32 cellular contexts compared by ENCODE assay signal in the genomic region with DNA sequence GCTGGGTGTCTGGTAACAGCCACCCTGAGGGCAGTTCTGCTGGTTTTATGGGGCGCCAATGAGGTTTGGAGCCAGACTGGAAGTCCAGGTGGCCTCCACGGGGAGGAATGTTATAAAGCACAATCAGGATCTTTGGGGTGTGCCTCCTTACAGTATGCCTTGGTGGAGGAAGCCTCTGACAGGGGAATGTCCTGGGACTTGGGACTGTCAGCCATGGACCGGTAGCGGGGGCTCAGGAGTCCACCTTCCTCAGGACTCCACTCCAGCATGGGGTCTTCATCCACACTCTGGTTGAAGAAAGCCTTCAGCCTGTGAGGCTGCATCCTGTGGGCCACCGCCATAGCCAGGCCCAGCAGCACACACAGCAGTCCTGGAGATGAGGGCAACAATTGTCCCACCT. TPM values are rescaled to one million over a fixed set of nuclear protein-coding genes. Genes with fewer than 3 reads are reported as not detected.
"Had no signal": no experiment of that assay in that cellular context is flagged by ENCODE, and none has a peak within 500 bp of the region (broad histone marks: within the 10 kb centered on the region; RNA-seq: fewer than 3 reads in every experiment).

No MANE protein-coding gene starts in this region.

- H3K4me3 Mint-ChIP-seq: mesothelial cell of epicardium; natural killer cell; nephron progenitor cell; neural progenitor cell; stimulated activated memory B cell treated with anti-CD40 and anti-IgM and Interleukin-4, amounts not matched to agents 10 μg/mL and 1 μg/mL and 100 μg/mL, for 72 hours; stimulated activated naive CD8-positive, alpha-beta T cell treated with anti-CD3 and anti-CD28 coated beads, Interleukin-15, amount 100 ng/mL, for 72 hours; type B pancreatic cell had no signal

- H3K36me3 Mint-ChIP-seq: mesothelial cell of epicardium; natural killer cell; neural progenitor cell; stimulated activated memory B cell treated with anti-CD40 and anti-IgM and Interleukin-4, amounts not matched to agents 10 μg/mL and 1 μg/mL and 100 μg/mL, for 72 hours had no signal

- H3K9ac ChIP-seq: neural progenitor cell, parathyroid adenoma had no signal

- H3K27ac ChIP-seq: left lung, neural progenitor cell, parathyroid adenoma, right atrium auricular region, right lobe of liver, tibial nerve, vagina had no signal

- H3K4me3 ChIP-seq: left lung, lung, neural progenitor cell, right atrium auricular region, right lobe of liver, tibial nerve, vagina had no signal

- DNase-seq: head of caudate nucleus; hippocampal formation; left colon; left lung; mesendoderm; naive B cell; natural killer cell; nephron progenitor cell; right lobe of liver; stimulated activated CD4-positive, alpha-beta T cell treated with anti-CD3 and anti-CD28 coated beads, Interleukin-4, amount 100 ng/mL, for 4 hours; stimulated activated CD8-positive, alpha-beta memory T cell treated with anti-CD3 and anti-CD28 coated beads, Interleukin-4, amount 100 ng/mL, for 48 hours; stimulated activated naive CD4-positive, alpha-beta T cell treated with Interleukin-2 at 50 U/mL for 16 hours; stimulated activated naive CD8-positive, alpha-beta T cell treated with anti-CD3 and anti-CD28 coated beads, Interleukin-15, amount 100 ng/mL, for 72 hours; substantia nigra had no signal

- H3K27ac Mint-ChIP-seq: mesothelial cell of epicardium; nephron progenitor cell; neural progenitor cell; stimulated activated memory B cell treated with anti-CD40 and anti-IgM and Interleukin-4, amounts not matched to agents 10 μg/mL and 1 μg/mL and 100 μg/mL, for 72 hours; stimulated activated naive CD8-positive, alpha-beta T cell treated with anti-CD3 and anti-CD28 coated beads, Interleukin-15, amount 100 ng/mL, for 72 hours had no signal

- H3K9me3 ChIP-seq: left lung, right atrium auricular region, right lobe of liver, tibial nerve, vagina had no signal

- H3K27me3 ChIP-seq: vagina had no signal

- H2AFZ ChIP-seq: neural progenitor cell, parathyroid adenoma had no signal

- H3K9me3 Mint-ChIP-seq: mesothelial cell of epicardium; natural killer cell; nephron progenitor cell; stimulated activated memory B cell treated with anti-CD40 and anti-IgM and Interleukin-4, amounts not matched to agents 10 μg/mL and 1 μg/mL and 100 μg/mL, for 72 hours; stimulated activated naive CD8-positive, alpha-beta T cell treated with anti-CD3 and anti-CD28 coated beads, Interleukin-15, amount 100 ng/mL, for 72 hours had no signal

- H3K4me2 ChIP-seq: neural progenitor cell had no signal

- H3K4me1 ChIP-seq: neural progenitor cell, parathyroid adenoma had no signal

- ATAC-seq: left colon; left lung; natural killer cell; right lobe of liver; stimulated activated memory B cell treated with anti-CD40 and anti-IgM and Interleukin-4, amounts not matched to agents 10 μg/mL and 1 μg/mL and 100 μg/mL, for 72 hours; stimulated activated naive CD8-positive, alpha-beta T cell treated with anti-CD3 and anti-CD28 coated beads, Interleukin-15, amount 100 ng/mL, for 72 hours had no signal

- H3K36me3 ChIP-seq: left lung, neural progenitor cell, right atrium auricular region, right lobe of liver, tibial nerve, vagina had no signal

RNA-seq across cellular contexts. Expression of a gene that starts 4.9 kb away (rescaled TPM):
- total RNA-seq: left lung, liver, mesothelial cell of epicardium, mononuclear cell, natural killer cell, osteocyte, progenitor cell of endocrine pancreas, pulmonary artery endothelial cell, renal cortical epithelial cell, right atrium auricular region, skeletal muscle tissue, temporal lobe, tibial nerve had no signal
- polyA plus RNA-seq: keratinocyte had no signal

RNA-seq across cellular contexts. Expression of a gene that starts 5.0 kb away (rescaled TPM):
- total RNA-seq: osteocyte, pulmonary artery endothelial cell, temporal lobe had no signal

RNA-seq across cellular contexts. Expression of a gene that starts 10.7 kb away (rescaled TPM):
- total RNA-seq: liver, osteocyte, pulmonary artery endothelial cell, renal cortical epithelial cell, right lobe of liver, skeletal muscle tissue had no signal

RNA-seq across cellular contexts. Expression of a gene that starts 10.8 kb away (rescaled TPM):
- total RNA-seq: osteocyte, pulmonary artery endothelial cell, temporal lobe had no signal
